ENCODE assay signal across 13 cellular contexts in genomic region chr9:130660326-130660682, GRCh38. TPM values are rescaled to one million over a fixed set of nuclear protein-coding genes. Genes with fewer than 3 reads are reported as not detected.
DNase-seq lines count a peak whose midpoint lies in the region; ATAC-seq and TF ChIP-seq lines count a peak whose summit lies in the region.
"Had no signal": no experiment of that assay in that cellular context is flagged by ENCODE, and none has a peak within 500 bp of the region (broad histone marks: within the 10 kb centered on the region; RNA-seq: fewer than 3 reads in every experiment).

No MANE protein-coding gene starts in this region.

- no peak for TF ChIP-seq CTCF in body of pancreas (IDR thresholded peaks at IDR 0.05)
- TF ChIP-seq CTCF in thoracic aorta (IDR thresholded peaks at IDR 0.05), result no peak

- no peaks in the 10 kb centered on the region for H3K9me3 ChIP-seq in body of pancreas
- no peaks in the 10 kb centered on the region for H3K9me3 ChIP-seq in naive thymus-derived CD4-positive, alpha-beta T cell (ENCODE audit: control insufficient read depth in 2 of 3, low read length in 3 of 3)
- H3K9me3 ChIP-seq in thoracic aorta, result no peaks in the 10 kb centered on the region

- H3K36me3 Mint-ChIP-seq in activated naive CD4-positive, alpha-beta T cell treated with anti-CD3 and anti-CD28 coated beads, Interleukin-2, amount 10 ng/mL, durations not matched to agents 7 days and 5 days, result no peaks in the 10 kb centered on the region
- peaks cover 0 to 4% (median 0%) of the 10 kb centered on the region in 5 donors for H3K36me3 Mint-ChIP-seq in naive thymus-derived CD4-positive, alpha-beta T cell

- H3K4me3 ChIP-seq in body of pancreas (peak overlapping the region; percentile 5 to 7), thoracic aorta (peak overlapping the region; percentile 69)
- no peak overlapping the region for H3K4me3 ChIP-seq in naive thymus-derived CD4-positive, alpha-beta T cell (ENCODE audit: low read length)

- CTCF ChIA-PET in activated naive CD4-positive, alpha-beta T cell treated with anti-CD3 and anti-CD28 coated beads, Interleukin-2, amount 10 ng/mL, durations not matched to agents 7 days and 5 days (lab: Charles Lee), result no interaction called here
- CTCF ChIA-PET in naive thymus-derived CD4-positive, alpha-beta T cell (lab: Charles Lee), result no interaction called here

- H3K27ac ChIP-seq in body of pancreas (no peak overlapping the region), thoracic aorta (no peak overlapping the region)
- H3K27ac ChIP-seq in naive thymus-derived CD4-positive, alpha-beta T cell (ENCODE audit: low read depth, low read length), result no peak overlapping the region

- H3K4me1 Mint-ChIP-seq in activated naive CD4-positive, alpha-beta T cell treated with anti-CD3 and anti-CD28 coated beads, Interleukin-2, amount 10 ng/mL, durations not matched to agents 7 days and 5 days, result peaks cover 12% of the 10 kb centered on the region
- peaks cover 7 to 28% (median 20%) of the 10 kb centered on the region in 7 donors for H3K4me1 Mint-ChIP-seq in naive thymus-derived CD4-positive, alpha-beta T cell

- no peak for TF ChIP-seq POLR2A in body of pancreas (IDR thresholded peaks at IDR 0.05)

- no peak overlapping the region for H3K4me3 Mint-ChIP-seq in activated naive CD4-positive, alpha-beta T cell treated with anti-CD3 and anti-CD28 coated beads, Interleukin-2, amount 10 ng/mL, durations not matched to agents 7 days and 5 days
- peak overlapping the region in 6 of 10 donors; percentile 23 to 91 (median 46) for H3K4me3 Mint-ChIP-seq in naive thymus-derived CD4-positive, alpha-beta T cell
- H3K4me3 Mint-ChIP-seq: dendritic cell treated with granulocyte-macrophage colony-stimulating factor and Interleukin-4, amounts not matched to agents 40 ng/mL and 50 ng/mL, for 4 days had no signal

- peaks cover 55% of the 10 kb centered on the region for H3K4me1 ChIP-seq in body of pancreas
- peaks cover 6 to 18% of the 10 kb centered on the region in 2 donors for H3K4me1 ChIP-seq in naive thymus-derived CD4-positive, alpha-beta T cell (ENCODE audit: control insufficient read depth in 2 of 2, insufficient read depth in 2 of 2, low read length in 2 of 2)
- peaks cover 35 to 57% of the 10 kb centered on the region in 2 donors for H3K4me1 ChIP-seq in thoracic aorta (ENCODE audit: control insufficient read depth in 1 of 2, low read depth in 2 of 2)

- intact Hi-C loops in body of pancreas (cut with DNase I), result no loop called here
- intact Hi-C loops in naive thymus-derived CD4-positive, alpha-beta T cell (cut with micrococcal nuclease), result no loop called here

- no peaks in the 10 kb centered on the region for H3K9me3 Mint-ChIP-seq in activated naive CD4-positive, alpha-beta T cell treated with anti-CD3 and anti-CD28 coated beads, Interleukin-2, amount 10 ng/mL, durations not matched to agents 7 days and 5 days
- H3K9me3 Mint-ChIP-seq in naive thymus-derived CD4-positive, alpha-beta T cell, result peaks cover 0 to 1% (median 0%) of the 10 kb centered on the region in 11 donors
- H3K9me3 Mint-ChIP-seq: dendritic cell treated with granulocyte-macrophage colony-stimulating factor and Interleukin-4, amounts not matched to agents 40 ng/mL and 50 ng/mL, for 4 days had no signal

- peak; percentile 17 for DNase-seq in activated naive CD4-positive, alpha-beta T cell treated with anti-CD3 and anti-CD28 coated beads, Interleukin-2, amount 10 ng/mL, durations not matched to agents 7 days and 5 days
- no peak for DNase-seq in activated naive CD4-positive, alpha-beta T cell treated with anti-CD3 and anti-CD28 coated beads, Interleukin-2, amount 50 U/mL, for 16 hours
- no peak for DNase-seq in body of pancreas
- DNase-seq in naive thymus-derived CD4-positive, alpha-beta T cell, result no peak
- DNase-seq in thoracic aorta (ENCODE audit: low spot score), result no peak
- DNase-seq in HCEC 1CT, result no peak
- DNase-seq in T-helper 2 cell, result no peak
- DNase-seq: activated effector memory CD4-positive, alpha-beta T cell treated with anti-CD3 and anti-CD28 coated beads, Interleukin-2, amount 50 U/mL, for 16 hours; midbrain; NCI-H2107; SHP77 had no signal

- H3K27me3 ChIP-seq in body of pancreas, result peaks cover 4 to 57% of the 10 kb centered on the region in 2 donors
- peaks cover 3 to 29% of the 10 kb centered on the region in 2 donors for H3K27me3 ChIP-seq in naive thymus-derived CD4-positive, alpha-beta T cell (ENCODE audit: control insufficient read depth in 2 of 2, insufficient read depth in 2 of 2, low read length in 2 of 2)
- H3K27me3 ChIP-seq in thoracic aorta (replicated peaks; ENCODE audit: insufficient read depth), result peaks cover 20% of the 10 kb centered on the region

- POLR2A ChIA-PET in naive thymus-derived CD4-positive, alpha-beta T cell (lab: Charles Lee), result interaction anchor here (0.6 kb wide), 1 partner anchor 122 kb away, joined by 3 read pairs; no protein-coding TSS in a partner anchor

- H3K36me3 ChIP-seq in body of pancreas (replicated peaks in 1 of 2; ENCODE audit: insufficient read depth in 1 of 2, low read depth in 2 of 2), result no peaks in the 10 kb centered on the region
- H3K36me3 ChIP-seq in naive thymus-derived CD4-positive, alpha-beta T cell (ENCODE audit: control insufficient read depth in 2 of 3, insufficient read depth in 3 of 3, low read length in 3 of 3), result no peaks in the 10 kb centered on the region
- no peaks in the 10 kb centered on the region for H3K36me3 ChIP-seq in thoracic aorta

- no peak for ATAC-seq in body of pancreas
- no peak for ATAC-seq in naive thymus-derived CD4-positive, alpha-beta T cell
- no peak for ATAC-seq in thoracic aorta (ENCODE audit: insufficient number of reproducible peaks, low FRiP score, low read depth)
- ATAC-seq in HG03460 (IDR thresholded peaks at IDR 0.05; ENCODE audit: unreplicated experiment), result no peak

- no peak overlapping the region for H3K27ac Mint-ChIP-seq in activated naive CD4-positive, alpha-beta T cell treated with anti-CD3 and anti-CD28 coated beads, Interleukin-2, amount 10 ng/mL, durations not matched to agents 7 days and 5 days
- no peak overlapping the region for H3K27ac Mint-ChIP-seq in naive thymus-derived CD4-positive, alpha-beta T cell
- H3K27ac Mint-ChIP-seq: dendritic cell treated with granulocyte-macrophage colony-stimulating factor and Interleukin-4, amounts not matched to agents 40 ng/mL and 50 ng/mL, for 4 days had no signal

- peaks cover 100% of the 10 kb centered on the region for H3K27me3 Mint-ChIP-seq in activated naive CD4-positive, alpha-beta T cell treated with anti-CD3 and anti-CD28 coated beads, Interleukin-2, amount 10 ng/mL, durations not matched to agents 7 days and 5 days
- peaks cover 50 to 78% (median 65%) of the 10 kb centered on the region in 5 donors for H3K27me3 Mint-ChIP-seq in naive thymus-derived CD4-positive, alpha-beta T cell

- WGBS in body of pancreas, 2 donors, result 0 to 4% methylated on average over 9 to 30 of the region's 33 CpGs

RNA-seq across cellular contexts. Expression of gene PRDM12, which starts 4.1 kb away (rescaled TPM):
- not detected for total RNA-seq in body of pancreas
- not detected for total RNA-seq in naive thymus-derived CD4-positive, alpha-beta T cell
- polyA plus RNA-seq in naive thymus-derived CD4-positive, alpha-beta T cell, result under 1 TPM in 1 of 2 donors, not detected in 1; 0.07 TPM
- total RNA-seq in thoracic aorta, result not detected

RNA-seq across cellular contexts. Expression of gene EXOSC2, which starts 33.3 kb away (rescaled TPM):
- 10 to 100 TPM; 12.2 to 17.1 TPM for total RNA-seq in body of pancreas
- 10 to 100 TPM; 44.2 to 60.7 (median 59.5) TPM for total RNA-seq in naive thymus-derived CD4-positive, alpha-beta T cell
- polyA plus RNA-seq in naive thymus-derived CD4-positive, alpha-beta T cell, result 10 to 100 TPM; 31.4 to 39.9 TPM
- 10 to 100 TPM; 12.3 to 33.3 TPM for total RNA-seq in thoracic aorta
